Comparison of ENCODE assay signal across 24 cellular contexts in the genomic region with DNA sequence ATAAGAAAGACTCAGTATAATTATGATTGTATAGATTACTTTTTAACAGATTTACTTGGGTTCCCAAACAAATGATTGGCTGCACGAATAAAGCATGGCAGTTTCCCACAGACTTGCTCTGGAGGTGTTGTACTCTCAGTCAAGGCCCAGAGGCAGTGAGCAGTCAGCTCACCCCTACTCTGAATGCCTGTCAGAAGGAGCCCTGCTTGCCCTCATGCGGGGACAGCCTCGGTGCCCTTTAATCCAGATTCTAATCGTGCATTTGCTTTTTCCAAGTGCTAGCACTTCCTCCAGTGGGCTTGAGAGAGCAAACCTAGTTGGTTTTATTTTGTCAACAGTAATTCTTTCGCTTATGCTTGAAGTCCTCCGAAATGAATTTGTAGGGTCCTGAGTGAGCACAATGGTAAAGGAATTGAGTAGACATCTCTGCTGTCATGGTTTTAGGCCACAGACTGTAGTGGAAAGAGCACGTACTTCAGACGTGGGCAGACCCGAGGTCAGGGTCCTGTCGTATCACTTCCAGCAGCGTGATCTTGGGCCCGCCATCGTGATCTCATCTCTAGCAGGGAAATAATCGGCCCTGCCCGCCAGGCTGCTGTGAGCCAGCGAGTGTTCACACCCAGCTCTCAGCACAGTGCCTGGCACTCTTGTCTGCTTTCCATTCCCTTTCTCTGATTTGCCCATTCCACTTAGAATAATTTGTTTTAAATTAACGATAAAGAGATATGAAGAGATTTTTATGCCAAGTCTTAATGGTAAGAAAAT. TPM values are rescaled to one million over a fixed set of nuclear protein-coding genes. Genes with fewer than 3 reads are reported as not detected.
A peak's percentile ranks its signal among the peaks of the same experiment; 100 is the strongest.
DNase-seq lines count a peak whose midpoint lies in the region; ATAC-seq and TF ChIP-seq lines count a peak whose summit lies in the region.
"Had no signal": no experiment of that assay in that cellular context is flagged by ENCODE, and none has a peak within 500 bp of the region (broad histone marks: within the 10 kb centered on the region; RNA-seq: fewer than 3 reads in every experiment).

No MANE protein-coding gene starts in this region.

- peak overlapping the region; percentile 24 for H3K27ac Mint-ChIP-seq in activated T-cell treated with anti-CD3 and anti-CD28 coated beads, Interleukin-2, amount 50 U/mL, for 72 hours
- H3K27ac Mint-ChIP-seq: B cell; CD8-positive, alpha-beta T cell had no signal

- DNase-seq in activated T-cell treated with anti-CD3 and anti-CD28 coated beads, Interleukin-2, amount 50 U/mL, for 72 hours, result no peak
- no peak for DNase-seq in activated T-cell treated with anti-CD3 and anti-CD28 coated beads, Interleukin-2, amount 50 U/mL, for 1 hour
- no peak for DNase-seq in esophagus squamous epithelium (lab: John Stamatoyannopoulos, UW)
- peak; percentile 42 for DNase-seq in osteoblast (ENCODE audit: insufficient read length, low spot score, missing footprints)
- DNase-seq in upper lobe of right lung, result no peak
- no peak for DNase-seq in activated gamma-delta T cell (lab: John Stamatoyannopoulos, UW)
- DNase-seq in KG1 (lab: John Stamatoyannopoulos, UW), result no peak
- DNase-seq: Caco-2; CD8-positive, alpha-beta T cell; H7; MG63; NCI-H1105 treated with DMSO at 0.1 percent for 48 hours; NCI-H146; NCI-H1930; NCI-H2227 treated with DMSO at 0.1 percent for 48 hours; NCI-H526 treated with DMSO at 0.1 percent for 48 hours; SIG-M5 had no signal

- peak overlapping the region; percentile 38 to 86 (median 68) for H3K27ac ChIP-seq in esophagus squamous epithelium
- no peak overlapping the region for H3K27ac ChIP-seq in osteoblast (ENCODE audit: low read depth, low read length)
- peak overlapping the region; percentile 30 for H3K27ac ChIP-seq in upper lobe of right lung
- H3K27ac ChIP-seq: 22Rv1, C4-2B, SK-N-MC had no signal

- H3K27me3 ChIP-seq in esophagus squamous epithelium, result no peaks in the 10 kb centered on the region
- H3K27me3 ChIP-seq in osteoblast (ENCODE audit: insufficient read depth, low read length), result no peaks in the 10 kb centered on the region
- no peaks in the 10 kb centered on the region for H3K27me3 ChIP-seq in upper lobe of right lung
- H3K27me3 ChIP-seq: MG63 had no signal

- H3K9me3 ChIP-seq in esophagus squamous epithelium (no peaks in the 10 kb centered on the region), osteoblast (ENCODE audit: low read depth, low read length) (no peaks in the 10 kb centered on the region), upper lobe of right lung (no peaks in the 10 kb centered on the region)
- H3K9me3 ChIP-seq: Caco-2, MG63 had no signal

- intact Hi-C loops in esophagus squamous epithelium (cut with DNase I), result no loop called here
- intact Hi-C loops in upper lobe of right lung (cut with DNase I), result no loop called here

- H3K4me3 ChIP-seq in esophagus squamous epithelium (no peak overlapping the region), osteoblast (ENCODE audit: insufficient read depth, low read length) (no peak overlapping the region), upper lobe of right lung (no peak overlapping the region)
- H3K4me3 ChIP-seq: GM12878, MG63, SK-N-MC had no signal

- H3K36me3 Mint-ChIP-seq in activated T-cell treated with anti-CD3 and anti-CD28 coated beads, Interleukin-2, amount 50 U/mL, for 72 hours (ENCODE audit: insufficient read depth in 2 of 2), result peaks cover 1 to 9% of the 10 kb centered on the region in 2 donors
- H3K36me3 Mint-ChIP-seq: CD8-positive, alpha-beta T cell had no signal

- no peak overlapping the region for H3K4me2 ChIP-seq in osteoblast (ENCODE audit: insufficient read depth, low read length)

- no peak overlapping the region for H2AFZ ChIP-seq in osteoblast (ENCODE audit: low read length)

- H3K4me1 Mint-ChIP-seq in activated T-cell treated with anti-CD3 and anti-CD28 coated beads, Interleukin-2, amount 50 U/mL, for 72 hours (ENCODE audit: low read depth), result peaks cover 33% of the 10 kb centered on the region
- H3K4me1 Mint-ChIP-seq: B cell had no signal

- H3K79me2 ChIP-seq in osteoblast (ENCODE audit: insufficient read depth, low read length), result no peaks in the 10 kb centered on the region

- TF ChIP-seq CTCF in esophagus squamous epithelium (IDR thresholded peaks at IDR 0.05), result no peak
- TF ChIP-seq CTCF in osteoblast (IDR thresholded peaks at IDR 0.05; ENCODE audit: extremely low read depth, low read depth, low read length), result no peak
- TF ChIP-seq CTCF in upper lobe of right lung (IDR thresholded peaks at IDR 0.05), result no peak

- peaks cover 10 to 32% (median 13%) of the 10 kb centered on the region in 3 donors for H3K4me1 ChIP-seq in esophagus squamous epithelium
- peaks cover 9% of the 10 kb centered on the region for H3K4me1 ChIP-seq in osteoblast (ENCODE audit: insufficient read depth, low read length)
- H3K4me1 ChIP-seq in upper lobe of right lung, result peaks cover 4% of the 10 kb centered on the region

- H3K36me3 ChIP-seq in esophagus squamous epithelium (no peaks in the 10 kb centered on the region), osteoblast (ENCODE audit: insufficient read depth, low read length) (no peaks in the 10 kb centered on the region), upper lobe of right lung (no peaks in the 10 kb centered on the region)
- H3K36me3 ChIP-seq: MG63 had no signal

- no peaks in the 10 kb centered on the region for H4K20me1 ChIP-seq in osteoblast (ENCODE audit: insufficient read depth, low read length)

- WGBS in esophagus squamous epithelium, 2 donors, result 88 to 89% methylated on average over 16 to 17 of the region's 17 CpGs

- H3K9me3 Mint-ChIP-seq in activated T-cell treated with anti-CD3 and anti-CD28 coated beads, Interleukin-2, amount 50 U/mL, for 72 hours, result no peaks in the 10 kb centered on the region
- H3K9me3 Mint-ChIP-seq: CD8-positive, alpha-beta T cell had no signal

- no peak for ATAC-seq in activated T-cell treated with anti-CD3 and anti-CD28 coated beads, Interleukin-2, amount 50 U/mL, for 72 hours (replicated peaks in 1 of 2)
- ATAC-seq in upper lobe of right lung, result no peak
- no peak for ATAC-seq in GM21528 (IDR thresholded peaks at IDR 0.05; ENCODE audit: low FRiP score, unreplicated experiment)
- ATAC-seq: CD8-positive, alpha-beta T cell; GM12878; Panc1 had no signal

- H3K4me3 Mint-ChIP-seq in activated T-cell treated with anti-CD3 and anti-CD28 coated beads, Interleukin-2, amount 50 U/mL, for 72 hours, result no peak overlapping the region
- H3K4me3 Mint-ChIP-seq: B cell; CD8-positive, alpha-beta T cell had no signal

- no peak for TF ChIP-seq POLR2A in esophagus squamous epithelium (IDR thresholded peaks at IDR 0.05)

- peaks cover 5% of the 10 kb centered on the region for H3K27me3 Mint-ChIP-seq in activated T-cell treated with anti-CD3 and anti-CD28 coated beads, Interleukin-2, amount 50 U/mL, for 72 hours (ENCODE audit: low read depth)

RNA-seq across cellular contexts. Expression of a gene that starts 48.3 kb away (rescaled TPM):
- total RNA-seq in activated T-cell treated with anti-CD3 and anti-CD28 coated beads, Interleukin-2, amount 50 U/mL, for 72 hours, result 1 to 10 TPM; 3.8 to 5.5 TPM
- 1 to 10 TPM; 2.9 to 5.5 (median 3.7) TPM for total RNA-seq in esophagus squamous epithelium
- total RNA-seq in osteoblast, result 7.4 and 7.6 TPM in 2 replicates
- total RNA-seq in upper lobe of right lung, result 8.0 TPM

RNA-seq across cellular contexts. Expression of a gene that starts 48.4 kb away (rescaled TPM):
- 10 to 100 TPM; 72.0 to 75.8 TPM for total RNA-seq in activated T-cell treated with anti-CD3 and anti-CD28 coated beads, Interleukin-2, amount 50 U/mL, for 72 hours
- total RNA-seq in esophagus squamous epithelium (10 to 100 TPM; 22.6 to 31.3 (median 24.7) TPM), osteoblast (24.2 and 30.0 TPM in 2 replicates), upper lobe of right lung (21.4 TPM)
